In the genomic region with DNA sequence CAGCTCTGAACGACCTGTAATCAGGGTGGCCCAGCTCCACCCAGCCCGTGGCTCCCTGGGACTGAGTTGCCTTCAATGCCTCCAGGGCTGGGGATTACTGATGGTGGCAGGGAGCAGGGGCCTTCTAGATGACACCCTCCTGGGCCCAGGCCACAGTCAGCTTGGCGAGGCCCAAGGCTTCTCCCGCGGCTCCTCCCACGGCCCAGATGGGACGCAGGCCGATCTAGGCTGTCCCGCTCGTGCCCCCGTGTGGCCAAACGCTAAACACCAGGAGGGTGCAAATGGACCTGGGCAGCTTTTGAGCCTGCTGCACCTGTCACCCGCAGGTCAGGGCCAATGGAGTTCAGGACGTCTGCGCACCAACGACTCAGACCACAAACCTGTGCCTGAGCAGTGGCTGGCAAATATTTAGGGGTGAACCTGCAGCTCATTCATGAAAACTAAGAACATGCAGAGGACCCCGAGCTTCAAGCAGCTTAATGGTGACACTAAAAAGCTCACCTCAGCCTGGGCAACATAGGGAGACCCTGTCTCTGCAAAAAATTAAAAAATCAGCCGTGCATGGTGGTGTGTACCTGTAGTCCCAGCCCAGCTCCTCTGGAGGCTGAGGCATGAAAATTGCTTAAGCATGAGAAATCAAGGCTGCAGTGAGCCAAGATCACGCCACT, we compare ENCODE assay signal across 8 cellular contexts. TPM values are rescaled to one million over a fixed set of nuclear protein-coding genes. Genes with fewer than 3 reads are reported as not detected.
DNase-seq lines count a peak whose midpoint lies in the region; ATAC-seq and TF ChIP-seq lines count a peak whose summit lies in the region.

No MANE protein-coding gene starts in this region.

- peaks cover 29% of the 10 kb centered on the region for H3K27me3 Mint-ChIP-seq in activated naive CD4-positive, alpha-beta T cell treated with anti-CD3 and anti-CD28 coated beads, Interleukin-2, amount 10 ng/mL, durations not matched to agents 7 days and 5 days
- peaks cover 6% of the 10 kb centered on the region for H3K27me3 Mint-ChIP-seq in glutamatergic neuron (ENCODE audit: unreplicated experiment)

- H2AFZ ChIP-seq in Loucy (ENCODE audit: low read length) = no peak overlapping the region
- H2AFZ ChIP-seq in trophoblast cell (ENCODE audit: insufficient read depth, low read length, poor library complexity) = peak overlapping the region; percentile 62

- no peak overlapping the region for H3K4me3 Mint-ChIP-seq in activated naive CD4-positive, alpha-beta T cell treated with anti-CD3 and anti-CD28 coated beads, Interleukin-2, amount 10 ng/mL, durations not matched to agents 7 days and 5 days
- no peak overlapping the region for H3K4me3 Mint-ChIP-seq in glutamatergic neuron (ENCODE audit: unreplicated experiment)

- peak overlapping the region; percentile 87 for H4K8ac ChIP-seq in trophoblast cell (ENCODE audit: low read depth, low read length)

- H3K9me3 Mint-ChIP-seq in activated naive CD4-positive, alpha-beta T cell treated with anti-CD3 and anti-CD28 coated beads, Interleukin-2, amount 10 ng/mL, durations not matched to agents 7 days and 5 days = no peaks in the 10 kb centered on the region
- H3K9me3 Mint-ChIP-seq in glutamatergic neuron (ENCODE audit: unreplicated experiment) = peaks cover 4% of the 10 kb centered on the region

- no peak overlapping the region for H3K9ac ChIP-seq in Loucy (ENCODE audit: low read depth, low read length, poor library complexity, severe bottlenecking)
- H3K9ac ChIP-seq in trophoblast cell (ENCODE audit: low read length) = no peak overlapping the region

- no peak for TF ChIP-seq EP300 in upper lobe of left lung (IDR thresholded peaks at IDR 0.05)

- DNase-seq in GM10266 (ENCODE audit: extremely low spot score) (peak; percentile 85), H7 (peak; percentile 94), SKM-1 (lab: John Stamatoyannopoulos, UW; ENCODE audit: unreplicated experiment) (peak; percentile 6), glutamatergic neuron (peak; percentile 93), trophoblast cell (peak; percentile 99 to 100), upper lobe of left lung (peak; percentile 91)
- peak; percentile 90 for DNase-seq in activated naive CD4-positive, alpha-beta T cell treated with anti-CD3 and anti-CD28 coated beads, Interleukin-2, amount 10 ng/mL, durations not matched to agents 7 days and 5 days

- H2BK12ac ChIP-seq in trophoblast cell (ENCODE audit: low read length) = peak overlapping the region; percentile 98

- H3F3A ChIP-seq in Loucy (ENCODE audit: low read depth) = no peaks in the 10 kb centered on the region

- H3K4me1 Mint-ChIP-seq in activated naive CD4-positive, alpha-beta T cell treated with anti-CD3 and anti-CD28 coated beads, Interleukin-2, amount 10 ng/mL, durations not matched to agents 7 days and 5 days = peaks cover 2% of the 10 kb centered on the region
- H3K4me1 Mint-ChIP-seq in glutamatergic neuron (ENCODE audit: low read depth, unreplicated experiment) = peaks cover 19% of the 10 kb centered on the region

- H3K27ac ChIP-seq in trophoblast cell (ENCODE audit: low read depth, low read length) (peak overlapping the region; percentile 36), upper lobe of left lung (peak overlapping the region in 1 of 4 donors; percentile 48)

- peak overlapping the region; percentile 82 for H3K18ac ChIP-seq in trophoblast cell (ENCODE audit: low read length)

- H3K4me3 ChIP-seq in H7 (ENCODE audit: insufficient read depth, low read depth, low read length) = no peak overlapping the region
- H3K4me3 ChIP-seq in Loucy (ENCODE audit: low read length, poor library complexity, severe bottlenecking) = no peak overlapping the region
- H3K4me3 ChIP-seq in trophoblast cell (ENCODE audit: low read depth, low read length) = no peak overlapping the region
- H3K4me3 ChIP-seq in upper lobe of left lung = no peak overlapping the region

- H3K79me2 ChIP-seq in Loucy (ENCODE audit: insufficient read depth, low read length) (no peaks in the 10 kb centered on the region), trophoblast cell (ENCODE audit: control insufficient read depth, insufficient read depth, low read length, poor library complexity) (peaks cover 2% of the 10 kb centered on the region)

- H3K9me2 ChIP-seq in Loucy (replicated peaks; ENCODE audit: low read depth, low read length) = no peaks in the 10 kb centered on the region

- peak overlapping the region; percentile 72 for H3K4ac ChIP-seq in trophoblast cell (ENCODE audit: low read depth, low read length)

- WGBS in trophoblast cell (ENCODE audit: extremely low coverage, insufficient coverage, insufficient read length) = no CpG with 5 or more reads among the region's 19 CpGs
- 24 to 37% methylated on average over 9 to 18 of the region's 19 CpGs for WGBS in upper lobe of left lung, 2 donors

- peak overlapping the region; percentile 82 for H4K12ac ChIP-seq in trophoblast cell (ENCODE audit: low read depth, low read length)

- peak overlapping the region; percentile 83 for H3K14ac ChIP-seq in trophoblast cell (ENCODE audit: low read length)

- H2AK5ac ChIP-seq in trophoblast cell (ENCODE audit: low read length) = peak overlapping the region; percentile 46

- H2BK5ac ChIP-seq in trophoblast cell (ENCODE audit: low read depth, low read length, poor library complexity) = peak overlapping the region; percentile 88

- H3K23ac ChIP-seq in trophoblast cell (ENCODE audit: low read length) = no peak overlapping the region

- H3K4me2 ChIP-seq in Loucy (ENCODE audit: low read depth, low read length, poor library complexity, severe bottlenecking) (no peak overlapping the region), trophoblast cell (ENCODE audit: low read length) (no peak overlapping the region)

- peak; percentile 93 for TF ChIP-seq CTCF in GM10266 (IDR thresholded peaks at IDR 0.05; ENCODE audit: control insufficient read depth, insufficient read depth, low read depth, missing control alignments)
- peak; percentile 84 for TF ChIP-seq CTCF in Loucy (conservative IDR thresholded peaks at IDR 0.05; ENCODE audit: low read length)
- peak; percentile 90 for TF ChIP-seq CTCF in glutamatergic neuron (IDR thresholded peaks at IDR 0.05; ENCODE audit: partially characterized antibody, unreplicated experiment)
- TF ChIP-seq CTCF in upper lobe of left lung (IDR thresholded peaks at IDR 0.05) = peak; percentile 83 to 96 (median 93)

- peak overlapping the region; percentile 100 for H2BK120ac ChIP-seq in trophoblast cell (ENCODE audit: insufficient read depth, low read length, poor library complexity)

- H3K36me3 ChIP-seq in H7 (replicated peaks; ENCODE audit: control insufficient read depth, insufficient read depth, low read length) (no peaks in the 10 kb centered on the region), Loucy (ENCODE audit: insufficient read depth, low read length) (no peaks in the 10 kb centered on the region), trophoblast cell (ENCODE audit: control insufficient read depth in 1 of 2, insufficient read depth in 2 of 2, low read length in 2 of 2) (no peaks in the 10 kb centered on the region), upper lobe of left lung (no peaks in the 10 kb centered on the region)

- no peak for TF ChIP-seq POLR2A in upper lobe of left lung (IDR thresholded peaks at IDR 0.05)

- no peaks in the 10 kb centered on the region for H3K36me3 Mint-ChIP-seq in activated naive CD4-positive, alpha-beta T cell treated with anti-CD3 and anti-CD28 coated beads, Interleukin-2, amount 10 ng/mL, durations not matched to agents 7 days and 5 days
- H3K36me3 Mint-ChIP-seq in glutamatergic neuron (ENCODE audit: unreplicated experiment) = no peaks in the 10 kb centered on the region

- no peaks in the 10 kb centered on the region for H3K27me3 ChIP-seq in H7 (ENCODE audit: control insufficient read depth, insufficient read depth, low read length)
- no peaks in the 10 kb centered on the region for H3K27me3 ChIP-seq in Loucy (ENCODE audit: insufficient read depth, low read length, poor library complexity, severe bottlenecking)
- no peaks in the 10 kb centered on the region for H3K27me3 ChIP-seq in trophoblast cell (ENCODE audit: insufficient read depth, low read length)
- H3K27me3 ChIP-seq in upper lobe of left lung = no peaks in the 10 kb centered on the region

- H3K9me3 ChIP-seq in Loucy (ENCODE audit: insufficient read depth, low read depth, low read length) (no peaks in the 10 kb centered on the region), trophoblast cell (ENCODE audit: insufficient read depth, low read depth, low read length) (no peaks in the 10 kb centered on the region), upper lobe of left lung (no peaks in the 10 kb centered on the region)

- H4K91ac ChIP-seq in trophoblast cell (ENCODE audit: low read depth, low read length) = peak overlapping the region; percentile 98

- H3K79me1 ChIP-seq in trophoblast cell (ENCODE audit: low read length) = peaks cover 39% of the 10 kb centered on the region

- H3K4me1 ChIP-seq in Loucy (ENCODE audit: insufficient read depth, low read length, poor library complexity, severe bottlenecking) = peaks cover 18% of the 10 kb centered on the region
- peaks cover 19 to 20% of the 10 kb centered on the region in 2 experiments for H3K4me1 ChIP-seq in trophoblast cell (ENCODE audit: control insufficient read depth in 1 of 2, insufficient read depth in 2 of 2, low read length in 2 of 2)
- peaks cover 0 to 9% (median 4%) of the 10 kb centered on the region in 4 donors for H3K4me1 ChIP-seq in upper lobe of left lung

- H4K20me1 ChIP-seq in Loucy (ENCODE audit: insufficient read depth, low read length, poor library complexity, severe bottlenecking) = no peaks in the 10 kb centered on the region

- peak; percentile 91 to 94 for ATAC-seq in upper lobe of left lung (ENCODE audit: low FRiP score in 2 of 2)

- no peak overlapping the region for H3K27ac Mint-ChIP-seq in activated naive CD4-positive, alpha-beta T cell treated with anti-CD3 and anti-CD28 coated beads, Interleukin-2, amount 10 ng/mL, durations not matched to agents 7 days and 5 days
- no peak overlapping the region for H3K27ac Mint-ChIP-seq in glutamatergic neuron (ENCODE audit: unreplicated experiment)

- CTCF ChIA-PET in activated naive CD4-positive, alpha-beta T cell treated with anti-CD3 and anti-CD28 coated beads, Interleukin-2, amount 10 ng/mL, durations not matched to agents 7 days and 5 days (lab: Charles Lee) = interaction anchor here (0.5 to 7.4 kb wide), 46 partner anchors 8 to 1380 kb away, joined by 3 to 221 read pairs (median 5); a partner anchor contains a TSS

RNA-seq across cellular contexts. Expression of a gene that starts 43.2 kb away (rescaled TPM):
- total RNA-seq in H7 (2014; rRNA removed; shearing (Covaris generic)) = 21.8 and 22.3 TPM in 2 replicates
- total RNA-seq in glutamatergic neuron (ENCODE audit: unreplicated experiment) (13.9 TPM), upper lobe of left lung (10 to 100 TPM in 5 of 6 donors, 1 to 10 TPM in 1; 6.3 to 32.5 (median 18.2) TPM)
- polyA plus RNA-seq in trophoblast cell (2013) = 3.3 and 3.7 TPM in 2 replicates

Comparison
In these comparisons a context has a peak if more than half of its experiments do, and no peak if none do; other contexts are left out.
1. DNase-seq: peak in every context shown above with its lines; median percentile 100 in trophoblast cell; 94 in H7; 93 in glutamatergic neuron; 91 in upper lobe of left lung; 90 in activated naive CD4-positive, alpha-beta T cell treated with anti-CD3 and anti-CD28 coated beads, Interleukin-2, amount 10 ng/mL, durations not matched to agents 7 days and 5 days; 85 in GM10266; 6 in SKM-1.